In genomic region chr17:38896373-38896954, GRCh38 we compare ENCODE assay signal across 11 cellular contexts. TPM values are rescaled to one million over a fixed set of nuclear protein-coding genes. Genes with fewer than 3 reads are reported as not detected.
DNase-seq lines count a peak whose midpoint lies in the region; ATAC-seq and TF ChIP-seq lines count a peak whose summit lies in the region.
"Had no signal": no experiment of that assay in that cellular context is flagged by ENCODE, and none has a peak within 500 bp of the region (broad histone marks: within the 10 kb centered on the region; RNA-seq: fewer than 3 reads in every experiment).

No MANE protein-coding gene starts in this region.

- WGBS in mesodermal cell (ENCODE audit: insufficient coverage in 2 of 2), 2 experiments = 78 to 85% methylated on average over 11 of the region's 13 CpGs
- WGBS in upper lobe of left lung, 2 donors = 23 to 58% methylated on average over 3 to 13 of the region's 13 CpGs

- H3K36me3 ChIP-seq in mesodermal cell (ENCODE audit: control insufficient read depth, insufficient read depth, low read length) (peaks cover 75% of the 10 kb centered on the region), upper lobe of left lung (peaks cover 8 to 75% (median 41%) of the 10 kb centered on the region in 4 donors)

- DNase-seq in activated naive CD4-positive, alpha-beta T cell treated with anti-CD3 and anti-CD28 coated beads, Interleukin-2, amount 10 ng/mL, durations not matched to agents 7 days and 5 days = no peak
- DNase-seq in activated naive CD4-positive, alpha-beta T cell treated with anti-CD3 and anti-CD28 coated beads, Interleukin-2, amount 50 U/mL, for 16 hours = no peak
- DNase-seq in dermis blood vessel endothelial cell = peak; percentile 63
- no peak for DNase-seq in upper lobe of left lung
- no peak for DNase-seq in NCI-H2029 (lab: John Stamatoyannopoulos, UW)
- DNase-seq in NCI-H2171 treated with DMSO at 0.1 percent for 48 hours (lab: John Stamatoyannopoulos, UW) = no peak
- DNase-seq: left lung; NCI-H526; stimulated activated CD4-positive, alpha-beta T cell treated with anti-CD3 and anti-CD28 coated beads, Interleukin-4, amount 100 ng/mL, for 24 hours had no signal

- H3K27me3 Mint-ChIP-seq in activated naive CD4-positive, alpha-beta T cell treated with anti-CD3 and anti-CD28 coated beads, Interleukin-2, amount 10 ng/mL, durations not matched to agents 7 days and 5 days = no peaks in the 10 kb centered on the region

- CTCF ChIA-PET in activated naive CD4-positive, alpha-beta T cell treated with anti-CD3 and anti-CD28 coated beads, Interleukin-2, amount 10 ng/mL, durations not matched to agents 7 days and 5 days (lab: Charles Lee) = interaction anchor here (1.3 kb wide), 1 partner anchor 25 kb away, joined by 3 read pairs; no protein-coding TSS in a partner anchor

- peaks cover 84% of the 10 kb centered on the region for H3K4me1 Mint-ChIP-seq in activated naive CD4-positive, alpha-beta T cell treated with anti-CD3 and anti-CD28 coated beads, Interleukin-2, amount 10 ng/mL, durations not matched to agents 7 days and 5 days

- H3K27ac ChIP-seq in mesodermal cell (ENCODE audit: low read depth, low read length, severe bottlenecking) = peak overlapping the region; percentile 73
- peak overlapping the region in 3 of 4 donors; percentile 77 to 87 (median 84) for H3K27ac ChIP-seq in upper lobe of left lung

- peak overlapping the region; percentile 96 for H3K27ac Mint-ChIP-seq in activated naive CD4-positive, alpha-beta T cell treated with anti-CD3 and anti-CD28 coated beads, Interleukin-2, amount 10 ng/mL, durations not matched to agents 7 days and 5 days

- no peak for TF ChIP-seq POLR2A in upper lobe of left lung (IDR thresholded peaks at IDR 0.05)

- H3K4me3 ChIP-seq in mesodermal cell (ENCODE audit: extremely low read depth, insufficient read depth, low read length, poor library complexity, severe bottlenecking) (no peak overlapping the region), upper lobe of left lung (no peak overlapping the region)
- H3K4me3 ChIP-seq: left lung had no signal

- no peak for TF ChIP-seq CTCF in upper lobe of left lung (IDR thresholded peaks at IDR 0.05)

- H3K36me3 Mint-ChIP-seq in activated naive CD4-positive, alpha-beta T cell treated with anti-CD3 and anti-CD28 coated beads, Interleukin-2, amount 10 ng/mL, durations not matched to agents 7 days and 5 days = peaks cover 57% of the 10 kb centered on the region

- peaks cover 49% of the 10 kb centered on the region for H3K4me1 ChIP-seq in mesodermal cell (ENCODE audit: control insufficient read depth, insufficient read depth, low read length, poor library complexity, severe bottlenecking)
- H3K4me1 ChIP-seq in upper lobe of left lung = peaks cover 81 to 87% (median 82%) of the 10 kb centered on the region in 4 donors

- H3K9me3 ChIP-seq in mesodermal cell (ENCODE audit: control insufficient read depth, low read length) = no peaks in the 10 kb centered on the region
- no peaks in the 10 kb centered on the region for H3K9me3 ChIP-seq in upper lobe of left lung
- H3K9me3 ChIP-seq: left lung had no signal

- TF ChIP-seq EP300 in upper lobe of left lung (IDR thresholded peaks at IDR 0.05) = no peak

- H3K27me3 ChIP-seq in upper lobe of left lung = no peaks in the 10 kb centered on the region
- H3K27me3 ChIP-seq: left lung had no signal

- ATAC-seq in upper lobe of left lung (ENCODE audit: low FRiP score in 2 of 2) (no peak), HG02852 (IDR thresholded peaks at IDR 0.05; ENCODE audit: unreplicated experiment) (no peak)
- ATAC-seq: left lung had no signal

- no peaks in the 10 kb centered on the region for H3K9me3 Mint-ChIP-seq in activated naive CD4-positive, alpha-beta T cell treated with anti-CD3 and anti-CD28 coated beads, Interleukin-2, amount 10 ng/mL, durations not matched to agents 7 days and 5 days

- H3K4me3 Mint-ChIP-seq in activated naive CD4-positive, alpha-beta T cell treated with anti-CD3 and anti-CD28 coated beads, Interleukin-2, amount 10 ng/mL, durations not matched to agents 7 days and 5 days = no peak overlapping the region

RNA-seq across cellular contexts. Expression of gene LASP1, which starts 26.6 kb away (rescaled TPM):
- total RNA-seq in dermis blood vessel endothelial cell (104 and 199 TPM in 2 replicates), upper lobe of left lung (100 to 1,000 TPM in 5 of 6 donors, 10 to 100 TPM in 1; 97.9 to 168 (median 149) TPM)
- 151 TPM for polyA plus RNA-seq in mesodermal cell (2013, experiment 1 of 2)
- polyA plus RNA-seq in mesodermal cell (2013, experiment 2 of 2) = 139 TPM

RNA-seq across cellular contexts. Expression of gene RPL23, which starts 42.9 kb away (rescaled TPM):
- total RNA-seq in dermis blood vessel endothelial cell = 921 and 1,590 TPM in 2 replicates
- 2,211 TPM for polyA plus RNA-seq in mesodermal cell (2013, experiment 1 of 2)
- polyA plus RNA-seq in mesodermal cell (2013, experiment 2 of 2) = 2,367 TPM
- total RNA-seq in upper lobe of left lung = 1,000 to 10,000 TPM in 4 of 6 donors, 100 to 1,000 TPM in 2; 542 to 1,288 (median 1,062) TPM
